8 cellular contexts compared by ENCODE assay signal in the genomic region with DNA sequence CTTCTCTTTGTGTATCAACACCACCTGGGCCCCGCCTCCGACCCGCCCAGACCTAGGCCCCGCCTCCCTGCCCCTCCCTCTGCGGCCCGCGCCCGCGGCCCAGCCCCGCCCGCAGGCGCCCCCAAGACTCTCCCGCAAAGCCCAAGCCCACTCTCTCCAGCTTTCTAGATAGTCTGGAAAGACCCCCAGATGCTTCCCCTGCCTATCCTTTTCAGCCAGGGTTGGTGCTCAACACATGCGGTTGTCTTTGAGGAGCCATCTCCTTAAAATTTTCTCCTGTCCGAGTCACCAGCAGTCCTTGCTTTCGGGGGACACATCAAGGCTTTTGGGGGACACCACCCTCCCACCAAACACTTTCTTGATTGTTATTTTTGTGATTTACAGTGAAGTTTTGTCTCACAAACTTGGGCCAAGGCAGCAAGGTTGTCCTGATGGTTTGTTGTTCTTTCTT. TPM values are rescaled to one million over a fixed set of nuclear protein-coding genes. Genes with fewer than 3 reads are reported as not detected.
DNase-seq lines count a peak whose midpoint lies in the region; ATAC-seq and TF ChIP-seq lines count a peak whose summit lies in the region.

No MANE protein-coding gene starts in this region.

- TF ChIP-seq CTCF in 22Rv1 (IDR thresholded peaks at IDR 0.05) (no peak), astrocyte of the spinal cord (IDR thresholded peaks at IDR 0.05; ENCODE audit: low read depth, low read length) (no peak), lung (IDR thresholded peaks at IDR 0.05; ENCODE audit: control extremely low read depth, extremely low read depth) (no peak), upper lobe of left lung (IDR thresholded peaks at IDR 0.05) (peak in 1 of 6 experiments; percentile 8)

- no peak for TF ChIP-seq POLR2A in upper lobe of left lung (IDR thresholded peaks at IDR 0.05)

- ATAC-seq in HG03139 (IDR thresholded peaks at IDR 0.05; ENCODE audit: unreplicated experiment), result peak; percentile 81
- peak; percentile 94 for ATAC-seq in lung (ENCODE audit: insufficient read depth, low FRiP score)
- no peak for ATAC-seq in upper lobe of left lung (ENCODE audit: low FRiP score in 2 of 2)

- WGBS in lung, 2 donors, result 0 to 1% methylated on average over 14 to 16 of the region's 16 CpGs
- 0% methylated on average over 11 to 16 of the region's 16 CpGs for WGBS in upper lobe of left lung, 2 donors

- peaks cover 3 to 11% of the 10 kb centered on the region in 2 donors for H3K36me3 ChIP-seq in lung (ENCODE audit: control insufficient read depth in 2 of 2, insufficient read depth in 2 of 2, low read length in 2 of 2)
- H3K36me3 ChIP-seq in upper lobe of left lung, result peaks cover 11 to 33% (median 19%) of the 10 kb centered on the region in 4 donors

- TF ChIP-seq EP300 in upper lobe of left lung (IDR thresholded peaks at IDR 0.05), result no peak

- H3K9me3 ChIP-seq in lung (ENCODE audit: control insufficient read depth in 2 of 2, insufficient read depth in 1 of 2, low read length in 1 of 2) (no peaks in the 10 kb centered on the region), upper lobe of left lung (no peaks in the 10 kb centered on the region)

- H3K27ac ChIP-seq in 22Rv1 (peak overlapping the region; percentile 97), lung (ENCODE audit: low read depth in 1 of 2, low read length in 1 of 2) (peak overlapping the region; percentile 98 to 99), upper lobe of left lung (peak overlapping the region; percentile 91 to 100 (median 98))

- H3K27me3 ChIP-seq in lung (ENCODE audit: control insufficient read depth, insufficient read depth) (no peaks in the 10 kb centered on the region), upper lobe of left lung (no peaks in the 10 kb centered on the region)

- H3K4me1 ChIP-seq in lung (ENCODE audit: control insufficient read depth in 2 of 2, insufficient read depth in 2 of 2, low read length in 2 of 2), result peaks cover 4 to 6% of the 10 kb centered on the region in 2 donors
- peaks cover 29 to 38% (median 34%) of the 10 kb centered on the region in 4 donors for H3K4me1 ChIP-seq in upper lobe of left lung

- in situ Hi-C loops in astrocyte of the spinal cord (cut with HindIII; ENCODE audit: low sequenced_read_pairs), result no loop called here

- H3K4me3 ChIP-seq in astrocyte of the spinal cord (ENCODE audit: low read depth, low read length) (peak overlapping the region; percentile 63), lung (peak overlapping the region; percentile 99), upper lobe of left lung (peak overlapping the region; percentile 91 to 96 (median 94))

- DNase-seq in astrocyte of the spinal cord (ENCODE audit: low read depth, low spot score) (no peak), lung (ENCODE audit: low spot score) (no peak), upper lobe of left lung (peak in 1 of 2 donors; percentile 100), dedifferentiated amniotic fluid mesenchymal stem cell (ENCODE audit: extremely low spot score) (no peak), DMS 273 (lab: John Stamatoyannopoulos, UW; ENCODE audit: unreplicated experiment) (no peak)
- no peak for DNase-seq in stimulated activated CD4-positive, alpha-beta T cell treated with anti-CD3 and anti-CD28 coated beads, Interleukin-15, amount 100 ng/mL, for 24 hours

RNA-seq across cellular contexts. Expression of a gene that starts 0.3 kb away (rescaled TPM):
- total RNA-seq in lung, result 100 to 1,000 TPM; 173 to 258 TPM
- polyA plus RNA-seq in lung, result 10 to 100 TPM; 75.0 to 82.9 TPM
- 100 to 1,000 TPM; 104 to 409 (median 223) TPM for total RNA-seq in upper lobe of left lung

Comparison
In these comparisons a context has a peak if more than half of its experiments do, and no peak if none do; other contexts are left out.
1. ATAC-seq: peak in HG03139 (single experiment) and lung (single experiment); none in upper lobe of left lung (0 of 2).
2. Peak in every context shown above with its lines, with median percentiles within 50 percentile points of each other: H3K27ac ChIP-seq and H3K4me3 ChIP-seq.